In genomic region chr18:23240609-23240930, GRCh38 we compare ENCODE assay signal across 17 cellular contexts.
A peak's percentile ranks its signal among the peaks of the same experiment; 100 is the strongest.
DNase-seq lines count a peak whose midpoint lies in the region; ATAC-seq and TF ChIP-seq lines count a peak whose summit lies in the region.
"Had no signal": no experiment of that assay in that cellular context is flagged by ENCODE, and none has a peak within 500 bp of the region (broad histone marks: within the 10 kb centered on the region; RNA-seq: fewer than 3 reads in every experiment).

No MANE protein-coding gene starts in this region.

- H3K27me3 ChIP-seq in breast epithelium, result no peaks in the 10 kb centered on the region
- H3K27me3 ChIP-seq in mammary epithelial cell (ENCODE audit: insufficient read depth, low read length), result no peaks in the 10 kb centered on the region
- H3K27me3 ChIP-seq in KMS-11 (ENCODE audit: insufficient read depth, low read depth), result no peaks in the 10 kb centered on the region
- no peaks in the 10 kb centered on the region for H3K27me3 ChIP-seq in mesendoderm (ENCODE audit: insufficient read depth, low read length, poor library complexity)
- no peaks in the 10 kb centered on the region for H3K27me3 ChIP-seq in osteoblast (ENCODE audit: insufficient read depth, low read length)
- no peaks in the 10 kb centered on the region for H3K27me3 ChIP-seq in psoas muscle (ENCODE audit: insufficient read depth in 3 of 3, low read length in 2 of 3)

- in situ Hi-C loops in mammary epithelial cell (cut with MboI; ENCODE audit: low sequenced_read_pairs in 2 of 2), result no loop called here

- no peak overlapping the region for H3K18ac ChIP-seq in mesendoderm (ENCODE audit: low read length)

- H3K56ac ChIP-seq in mesendoderm (ENCODE audit: low read length), result peak overlapping the region; percentile 53

- H3K36me3 ChIP-seq in breast epithelium, result no peaks in the 10 kb centered on the region
- H3K36me3 ChIP-seq in mammary epithelial cell (ENCODE audit: insufficient read depth, low read length), result no peaks in the 10 kb centered on the region
- H3K36me3 ChIP-seq in KMS-11 (ENCODE audit: insufficient read depth), result peaks cover 36% of the 10 kb centered on the region; the same call in 1 of the 2 replicates
- H3K36me3 ChIP-seq in OCI-LY7 (ENCODE audit: insufficient read depth, low read length), result peaks cover 44% of the 10 kb centered on the region
- H3K36me3 ChIP-seq in mesendoderm (ENCODE audit: control insufficient read depth, insufficient read depth, low read length), result no peaks in the 10 kb centered on the region
- H3K36me3 ChIP-seq in osteoblast (ENCODE audit: insufficient read depth, low read length), result no peaks in the 10 kb centered on the region
- no peaks in the 10 kb centered on the region for H3K36me3 ChIP-seq in psoas muscle (ENCODE audit: insufficient read depth in 1 of 2, low read depth in 1 of 2)

- H3K9me2 ChIP-seq in OCI-LY7 (ENCODE audit: insufficient read depth, low read length), result no peaks in the 10 kb centered on the region

- H2AFZ ChIP-seq in mammary epithelial cell (ENCODE audit: low read depth, low read length) (no peak overlapping the region), KMS-11 (ENCODE audit: low read depth) (no peak overlapping the region), OCI-LY7 (ENCODE audit: low read length) (no peak overlapping the region), osteoblast (ENCODE audit: low read length) (no peak overlapping the region)

- no peak overlapping the region for H3K9ac ChIP-seq in mammary epithelial cell (ENCODE audit: insufficient read depth, low read length)
- H3K9ac ChIP-seq in KMS-11, result peak overlapping the region; percentile 44
- H3K9ac ChIP-seq in mesendoderm (ENCODE audit: low read length), result no peak overlapping the region

- H4K20me1 ChIP-seq in mammary epithelial cell (ENCODE audit: insufficient read depth, low read length) (no peaks in the 10 kb centered on the region), KMS-11 (ENCODE audit: insufficient read depth) (no peaks in the 10 kb centered on the region), OCI-LY7 (ENCODE audit: insufficient read depth, low read length) (no peaks in the 10 kb centered on the region), osteoblast (ENCODE audit: insufficient read depth, low read length) (no peaks in the 10 kb centered on the region)

- no peak overlapping the region for H2BK120ac ChIP-seq in mesendoderm (ENCODE audit: low read depth, low read length)

- no peak overlapping the region for H2AK5ac ChIP-seq in mesendoderm (ENCODE audit: low read length)

- H3K9me3 ChIP-seq in breast epithelium, result no peaks in the 10 kb centered on the region
- H3K9me3 ChIP-seq in mammary epithelial cell (replicated peaks; ENCODE audit: insufficient read depth, low read length), result no peaks in the 10 kb centered on the region
- H3K9me3 ChIP-seq in OCI-LY7 (ENCODE audit: low read length), result no peaks in the 10 kb centered on the region
- no peaks in the 10 kb centered on the region for H3K9me3 ChIP-seq in osteoblast (ENCODE audit: low read depth, low read length)
- no peaks in the 10 kb centered on the region for H3K9me3 ChIP-seq in psoas muscle

- no peak overlapping the region for H3K4ac ChIP-seq in mesendoderm (ENCODE audit: low read depth, low read length)

- DNase-seq in breast epithelium (ENCODE audit: low spot score in 2 of 2), result no peak
- DNase-seq in mammary epithelial cell, result no peak
- no peak for DNase-seq in OCI-LY7 (ENCODE audit: low spot score)
- DNase-seq in mesendoderm, result no peak
- DNase-seq in osteoblast (ENCODE audit: insufficient read length, low spot score, missing footprints), result no peak
- DNase-seq in psoas muscle, result no peak
- DNase-seq in activated effector memory CD4-positive, alpha-beta T cell treated with anti-CD3 and anti-CD28 coated beads, Interleukin-2, amount 50 U/mL, for 16 hours, result no peak
- DNase-seq: GF-D8; NCI-H1105 treated with DMSO at 0.1 percent for 48 hours; NCI-H1694; NCI-H2081 treated with DMSO at 0.1 percent for 48 hours; NCI-H526; NK-92 treated with Interleukin-12 subunit alpha and Interleukin-12 subunit beta, amount 100 ng/mL, for 24 hours; SHP77 had no signal

- H3K79me2 ChIP-seq in mammary epithelial cell (ENCODE audit: insufficient read depth, low read length) (no peaks in the 10 kb centered on the region), KMS-11 (ENCODE audit: insufficient read depth, low read depth) (peaks cover 30% of the 10 kb centered on the region), OCI-LY7 (ENCODE audit: insufficient read depth, low read depth, low read length) (no peaks in the 10 kb centered on the region; the same call in 1 of the 2 replicates), mesendoderm (ENCODE audit: control insufficient read depth, insufficient read depth, low read length) (no peaks in the 10 kb centered on the region), osteoblast (ENCODE audit: insufficient read depth, low read length) (no peaks in the 10 kb centered on the region)

- dilution Hi-C loops in mammary epithelial cell (cut with HindIII; ENCODE audit: low sequenced_read_pairs), result loop anchor here (10.0 kb wide), 1 partner anchor 446 kb away; no protein-coding TSS in a partner anchor

- no peak overlapping the region for H2BK5ac ChIP-seq in mesendoderm (ENCODE audit: low read length)

- BruUV-seq in mammary epithelial cell (replicated peaks; lab: Mats Ljungman, UMichigan), result no TSS peak
- BruUV-seq in OCI-LY7 (replicated peaks; lab: Mats Ljungman, UMichigan), result no TSS peak

- WGBS in mammary epithelial cell (ENCODE audit: low coverage, missing lambda C conversion rate), result 51% methylated on average over 4 of the region's 4 CpGs
- WGBS in mesendoderm (ENCODE audit: extremely low coverage, insufficient coverage, low lambda C conversion rate), result no CpG with 5 or more reads among the region's 4 CpGs
- 89 to 96% (median 93%) methylated on average over 4 of the region's 4 CpGs for WGBS in psoas muscle, 3 donors

- no peaks in the 10 kb centered on the region for H3K79me1 ChIP-seq in mesendoderm (ENCODE audit: low read length)

- no peak overlapping the region for H3K4me2 ChIP-seq in mammary epithelial cell (ENCODE audit: insufficient read depth, low read depth, low read length)
- peak overlapping the region; percentile 75 for H3K4me2 ChIP-seq in KMS-11
- peak overlapping the region; percentile 64 for H3K4me2 ChIP-seq in OCI-LY7 (ENCODE audit: low read length)
- H3K4me2 ChIP-seq in mesendoderm (ENCODE audit: low read length), result no peak overlapping the region
- no peak overlapping the region for H3K4me2 ChIP-seq in osteoblast (ENCODE audit: insufficient read depth, low read length)

- H3K27ac ChIP-seq in breast epithelium, result peak overlapping the region; percentile 3 to 38
- H3K27ac ChIP-seq in mammary epithelial cell (ENCODE audit: insufficient read depth, low read depth, low read length), result no peak overlapping the region
- H3K27ac ChIP-seq in KMS-11, result peak overlapping the region; percentile 89
- H3K27ac ChIP-seq in OCI-LY7 (ENCODE audit: low read depth, low read length, poor library complexity, severe bottlenecking), result peak overlapping the region; percentile 95
- H3K27ac ChIP-seq in mesendoderm (ENCODE audit: low read depth, low read length), result peak overlapping the region; percentile 25
- no peak overlapping the region for H3K27ac ChIP-seq in osteoblast (ENCODE audit: low read depth, low read length)
- H3K27ac ChIP-seq in psoas muscle, result no peak overlapping the region
- H3K27ac ChIP-seq: C4-2B, SK-N-MC had no signal

- POLR2A ChIA-PET in OCI-LY7 (lab: Charles Lee), result interaction anchor here (0.5 to 9.3 kb wide), 8 partner anchors 9 to 1498 kb away, joined by 3 to 163 read pairs (median 6); no protein-coding TSS in a partner anchor

- no peak overlapping the region for H3K23ac ChIP-seq in mesendoderm (ENCODE audit: low read length)

- intact Hi-C loops in breast epithelium (cut with DNase I; ENCODE audit: low total_unique reads) (no loop called here), mammary epithelial cell (cut with micrococcal nuclease) (no loop called here), OCI-LY7 (cut with micrococcal nuclease; ENCODE audit: unreplicated experiment) (loop anchor here (5.0 kb wide), 4 partner anchors 168 to 772 kb away; partner anchors contain the start of genes RMC1 and TTC39C), psoas muscle (cut with DNase I) (no loop called here)

- no peak for TF ChIP-seq POLR2A in breast epithelium (IDR thresholded peaks at IDR 0.05)

- no peak for ATAC-seq in psoas muscle

- H2BK15ac ChIP-seq in mesendoderm (replicated peaks; ENCODE audit: low read depth), result no peak overlapping the region

- CTCF ChIA-PET in mammary epithelial cell (lab: Charles Lee; ENCODE audit: low non-redundant PET), result no interaction called here
- CTCF ChIA-PET in OCI-LY7 (lab: Charles Lee; ENCODE audit: unreplicated experiment), result interaction anchor here (0.6 kb wide), 1 partner anchor 107 kb away, joined by 5 read pairs; no protein-coding TSS in a partner anchor

- no peak for TF ChIP-seq CTCF in breast epithelium (IDR thresholded peaks at IDR 0.05)
- no peak for TF ChIP-seq CTCF in mammary epithelial cell (conservative IDR thresholded peaks at IDR 0.05 in 1 of 2, IDR thresholded peaks at IDR 0.05 in 1 of 2; ENCODE audit: extremely low read depth in 1 of 2, insufficient read depth in 1 of 2, low read depth in 1 of 2, low read length in 2 of 2)
- TF ChIP-seq CTCF in KMS-11 (conservative IDR thresholded peaks at IDR 0.05; ENCODE audit: low read depth, low read length), result no peak
- no peak for TF ChIP-seq CTCF in OCI-LY7 (conservative IDR thresholded peaks at IDR 0.05; ENCODE audit: low read length)
- no peak for TF ChIP-seq CTCF in osteoblast (IDR thresholded peaks at IDR 0.05; ENCODE audit: extremely low read depth, low read depth, low read length)
- TF ChIP-seq CTCF in psoas muscle (IDR thresholded peaks at IDR 0.05), result no peak

- no peak overlapping the region for H4K8ac ChIP-seq in mesendoderm (ENCODE audit: low read depth, low read length)

- H3K4me1 ChIP-seq in breast epithelium, result peaks cover 13% of the 10 kb centered on the region in 2 donors
- H3K4me1 ChIP-seq in mammary epithelial cell (ENCODE audit: insufficient read depth, low read length), result peaks cover 17% of the 10 kb centered on the region
- peaks cover 95% of the 10 kb centered on the region for H3K4me1 ChIP-seq in KMS-11 (ENCODE audit: low read depth, poor library complexity, severe bottlenecking)
- peaks cover 87% of the 10 kb centered on the region for H3K4me1 ChIP-seq in OCI-LY7 (ENCODE audit: insufficient read depth, low read length, poor library complexity, severe bottlenecking)
- peaks cover 13% of the 10 kb centered on the region for H3K4me1 ChIP-seq in mesendoderm (ENCODE audit: control insufficient read depth, low read depth, low read length)
- peaks cover 22% of the 10 kb centered on the region for H3K4me1 ChIP-seq in osteoblast (ENCODE audit: insufficient read depth, low read length)
- no peaks in the 10 kb centered on the region for H3K4me1 ChIP-seq in psoas muscle

- no peak overlapping the region for H4K5ac ChIP-seq in mesendoderm (ENCODE audit: low read length)

- no peak overlapping the region for H3K4me3 ChIP-seq in breast epithelium
- no peak overlapping the region for H3K4me3 ChIP-seq in mammary epithelial cell (replicated peaks in 1 of 3; ENCODE audit: insufficient read depth in 1 of 3, low read depth in 2 of 3, low read length in 3 of 3)
- no peak overlapping the region for H3K4me3 ChIP-seq in KMS-11 (IDR thresholded peaks at IDR 0.05; ENCODE audit: insufficient read depth, low read depth, low read length)
- H3K4me3 ChIP-seq in OCI-LY7 (ENCODE audit: low read depth, low read length, poor library complexity, severe bottlenecking), result peak overlapping the region; percentile 20
- no peak overlapping the region for H3K4me3 ChIP-seq in mesendoderm (ENCODE audit: low read length)
- H3K4me3 ChIP-seq in osteoblast (ENCODE audit: insufficient read depth, low read length), result no peak overlapping the region
- H3K4me3 ChIP-seq in psoas muscle, result no peak overlapping the region
- H3K4me3 ChIP-seq: SK-N-MC had no signal

Comparison
In these comparisons a context has a peak if more than half of its experiments do, and no peak if none do; other contexts are left out.
1. H3K27ac ChIP-seq: peak in breast epithelium (2 of 2), KMS-11 (single experiment), OCI-LY7 (single experiment) and mesendoderm (single experiment); none in mammary epithelial cell (single experiment), osteoblast (single experiment) and psoas muscle (single experiment).
2. H3K4me2 ChIP-seq: peak in KMS-11 (single experiment) and OCI-LY7 (single experiment); none in mammary epithelial cell (single experiment), mesendoderm (single experiment) and osteoblast (single experiment).